Comparison of ENCODE assay signal across 3 cellular contexts in genomic region chr3:100500320-100500880, GRCh38.
TF ChIP-seq lines count a peak whose summit lies in the region.

No MANE protein-coding gene starts in this region.

TF ChIP-seq in liver, 16 proteins besides CTCF, POLR2A, EP300 and RAD21:
- TF ChIP-seq SP1 (IDR thresholded peaks at IDR 0.05): peak; percentile 39
- TF ChIP-seq FOXA2 (IDR thresholded peaks at IDR 0.05): no peak
- TF ChIP-seq HNF4A (conservative IDR thresholded peaks at IDR 0.05): peak; percentile 40 to 48
TF ChIP-seq in liver: peak in this region for 2.

TF ChIP-seq in HepG2, 621 proteins besides CTCF, POLR2A, EP300 and RAD21 (continues in another document):
- TF ChIP-seq ZNF678 (CRISPR knock-in tag; IDR thresholded peaks at IDR 0.05): no peak
- no peak for TF ChIP-seq KAT7 (CRISPR knock-in tag; IDR thresholded peaks at IDR 0.05; ENCODE audit: borderline replicate concordance)
- TF ChIP-seq, protein P1, sequence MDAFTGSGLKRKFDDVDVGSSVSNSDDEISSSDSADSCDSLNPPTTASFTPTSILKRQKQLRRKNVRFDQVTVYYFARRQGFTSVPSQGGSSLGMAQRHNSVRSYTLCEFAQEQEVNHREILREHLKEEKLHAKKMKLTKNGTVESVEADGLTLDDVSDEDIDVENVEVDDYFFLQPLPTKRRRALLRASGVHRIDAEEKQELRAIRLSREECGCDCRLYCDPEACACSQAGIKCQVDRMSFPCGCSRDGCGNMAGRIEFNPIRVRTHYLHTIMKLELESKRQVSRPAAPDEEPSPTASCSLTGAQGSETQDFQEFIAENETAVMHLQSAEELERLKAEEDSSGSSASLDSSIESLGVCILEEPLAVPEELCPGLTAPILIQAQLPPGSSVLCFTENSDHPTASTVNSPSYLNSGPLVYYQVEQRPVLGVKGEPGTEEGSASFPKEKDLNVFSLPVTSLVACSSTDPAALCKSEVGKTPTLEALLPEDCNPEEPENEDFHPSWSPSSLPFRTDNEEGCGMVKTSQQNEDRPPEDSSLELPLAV (CRISPR knock-in tag; conservative IDR thresholded peaks at IDR 0.05; ENCODE audit: low read depth): no peak
- no peak for TF ChIP-seq ZFP36L1 (CRISPR knock-in tag; IDR thresholded peaks at IDR 0.05)
- TF ChIP-seq HNRNPUL1 (IDR thresholded peaks at IDR 0.05; ENCODE audit: low read depth, low read length): no peak
- TF ChIP-seq ZNF260 (CRISPR knock-in tag; IDR thresholded peaks at IDR 0.05; ENCODE audit: borderline replicate concordance, low read depth): no peak
- TF ChIP-seq, protein P2, sequence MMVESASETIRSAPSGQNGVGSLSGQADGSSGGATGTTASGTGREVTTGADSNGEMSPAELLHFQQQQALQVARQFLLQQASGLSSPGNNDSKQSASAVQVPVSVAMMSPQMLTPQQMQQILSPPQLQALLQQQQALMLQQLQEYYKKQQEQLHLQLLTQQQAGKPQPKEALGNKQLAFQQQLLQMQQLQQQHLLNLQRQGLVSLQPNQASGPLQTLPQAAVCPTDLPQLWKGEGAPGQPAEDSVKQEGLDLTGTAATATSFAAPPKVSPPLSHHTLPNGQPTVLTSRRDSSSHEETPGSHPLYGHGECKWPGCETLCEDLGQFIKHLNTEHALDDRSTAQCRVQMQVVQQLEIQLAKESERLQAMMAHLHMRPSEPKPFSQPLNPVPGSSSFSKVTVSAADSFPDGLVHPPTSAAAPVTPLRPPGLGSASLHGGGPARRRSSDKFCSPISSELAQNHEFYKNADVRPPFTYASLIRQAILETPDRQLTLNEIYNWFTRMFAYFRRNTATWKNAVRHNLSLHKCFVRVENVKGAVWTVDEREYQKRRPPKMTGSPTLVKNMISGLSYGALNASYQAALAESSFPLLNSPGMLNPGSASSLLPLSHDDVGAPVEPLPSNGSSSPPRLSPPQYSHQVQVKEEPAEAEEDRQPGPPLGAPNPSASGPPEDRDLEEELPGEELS (CRISPR knock-in tag; IDR thresholded peaks at IDR 0.05): no peak
- no peak for TF ChIP-seq SYNCRIP (IDR thresholded peaks at IDR 0.05; ENCODE audit: insufficient read depth, low read depth, low read length)
- TF ChIP-seq HMGXB3 (CRISPR knock-in tag; IDR thresholded peaks at IDR 0.05; ENCODE audit: borderline replicate concordance): no peak

TF ChIP-seq in WTC11, 78 proteins besides CTCF, POLR2A, EP300 and RAD21:
- TF ChIP-seq MXD4 (CRISPR knock-in tag; IDR thresholded peaks at IDR 0.05; ENCODE audit: borderline replicate concordance) (no peak), JUN (CRISPR knock-in tag; IDR thresholded peaks at IDR 0.05) (no peak), ZNF232 (CRISPR knock-in tag; IDR thresholded peaks at IDR 0.05) (no peak)
